Comparison of ENCODE assay signal across 8 cellular contexts in the genomic region with DNA sequence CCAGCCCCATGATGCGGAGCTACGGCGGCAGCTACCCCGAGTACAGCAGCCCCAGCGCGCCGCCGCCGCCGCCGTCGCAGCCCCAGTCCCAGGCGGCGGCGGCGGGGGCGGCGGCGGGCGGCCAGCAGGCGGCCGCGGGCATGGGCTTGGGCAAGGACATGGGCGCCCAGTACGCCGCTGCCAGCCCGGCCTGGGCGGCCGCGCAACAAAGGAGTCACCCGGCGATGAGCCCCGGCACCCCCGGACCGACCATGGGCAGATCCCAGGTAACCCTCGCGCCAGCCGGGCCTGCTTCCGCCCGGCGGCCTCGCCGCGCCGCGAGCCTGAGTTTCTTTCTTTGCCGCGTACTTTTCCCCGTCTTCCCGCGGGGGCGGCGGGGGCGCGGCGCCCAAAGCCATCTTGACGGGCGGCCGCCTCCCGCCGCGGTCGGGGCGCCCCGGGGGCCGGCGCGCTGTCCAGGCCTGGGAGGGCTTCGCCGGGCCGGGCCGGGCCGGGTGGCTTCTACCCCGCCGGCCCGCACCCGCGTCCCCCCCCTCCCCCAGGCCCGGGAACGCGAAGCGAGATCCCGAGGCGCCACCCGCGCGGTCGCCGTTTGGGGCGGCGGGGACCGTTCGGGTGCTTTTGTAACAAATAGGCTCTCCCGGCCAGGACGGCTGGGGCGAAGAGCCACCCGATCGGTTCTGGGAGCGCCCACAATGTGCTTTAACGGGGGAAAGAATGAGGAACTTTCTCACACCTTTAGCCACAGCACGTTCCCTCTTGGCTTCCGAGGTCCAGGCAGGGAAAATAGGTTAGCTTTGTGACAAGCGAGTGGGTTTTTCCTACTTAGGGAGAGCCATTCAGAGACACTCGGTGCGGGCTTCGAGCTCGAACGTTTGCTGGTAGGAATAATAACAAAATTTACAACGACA. TPM values are rescaled to one million over a fixed set of nuclear protein-coding genes. Genes with fewer than 3 reads are reported as not detected.
A peak's percentile ranks its signal among the peaks of the same experiment; 100 is the strongest.
DNase-seq lines count a peak whose midpoint lies in the region; ATAC-seq lines count a peak whose summit lies in the region.

No MANE protein-coding gene starts in this region.

- H3K27ac Mint-ChIP-seq in naive thymus-derived CD8-positive, alpha-beta T cell = peak overlapping the region; percentile 87 to 94 (median 92)

- peak; percentile 13 to 16 for ATAC-seq in naive thymus-derived CD8-positive, alpha-beta T cell
- no peak for ATAC-seq in stimulated activated naive CD8-positive, alpha-beta T cell treated with anti-CD3 and anti-CD28 coated beads, Interleukin-15, Interleukin-2, amounts not matched to agents 100 U/mL and 50 U/mL, for 24 hours
- no peak for ATAC-seq in HG03280 (IDR thresholded peaks at IDR 0.05; ENCODE audit: unreplicated experiment)

- peaks cover 0 to 4% of the 10 kb centered on the region in 2 donors for H3K4me1 ChIP-seq in esophagus (ENCODE audit: control insufficient read depth in 2 of 2, insufficient read depth in 2 of 2, low read length in 1 of 2)

- no peaks in the 10 kb centered on the region for H3K9me3 ChIP-seq in esophagus (ENCODE audit: control insufficient read depth in 2 of 2, insufficient read depth in 1 of 2, low read depth in 1 of 2, low read length in 1 of 2)

- no peaks in the 10 kb centered on the region for H3K9me3 Mint-ChIP-seq in naive thymus-derived CD8-positive, alpha-beta T cell

- H3K36me3 ChIP-seq in esophagus (ENCODE audit: control insufficient read depth in 2 of 2, insufficient read depth in 2 of 2, low read length in 1 of 2) = no peaks in the 10 kb centered on the region

- H3K27ac ChIP-seq in esophagus (ENCODE audit: low read depth in 2 of 2, low read length in 1 of 2) = peak overlapping the region; percentile 98 to 99

- DNase-seq in activated T-cell treated with anti-CD3 and anti-CD28 coated beads for 1 hour (ENCODE audit: low read depth) = peak; percentile 35
- no peak for DNase-seq in activated T-cell treated with anti-CD3 and anti-CD28 coated beads, Interleukin-2, amount 50 U/mL, for 1 hour
- peak; percentile 60 for DNase-seq in NCI-H2171 treated with DMSO at 0.1 percent for 48 hours (lab: John Stamatoyannopoulos, UW)
- peak; percentile 38 for DNase-seq in activated T-cell treated with anti-CD3 and anti-CD28 coated beads for 24 hours (ENCODE audit: low read depth)
- peak; percentile 23 to 70 (median 46) for DNase-seq in naive thymus-derived CD8-positive, alpha-beta T cell
- peak; percentile 68 for DNase-seq in stimulated activated naive CD8-positive, alpha-beta T cell treated with anti-CD3 and anti-CD28 coated beads, Interleukin-15, Interleukin-2, amounts not matched to agents 100 U/mL and 50 U/mL, for 24 hours

- H3K4me3 Mint-ChIP-seq in naive thymus-derived CD8-positive, alpha-beta T cell = peak overlapping the region; percentile 83 to 96 (median 89)

- H3K36me3 Mint-ChIP-seq in naive thymus-derived CD8-positive, alpha-beta T cell = no peaks in the 10 kb centered on the region

- 0 to 1% methylated on average over 69 to 109 of the region's 109 CpGs for WGBS in esophagus, 2 donors

- no peaks in the 10 kb centered on the region for H3K27me3 ChIP-seq in esophagus (ENCODE audit: control insufficient read depth in 1 of 2, insufficient read depth in 2 of 2, low read length in 2 of 2)

- H3K27me3 Mint-ChIP-seq in naive thymus-derived CD8-positive, alpha-beta T cell = no peaks in the 10 kb centered on the region

- POLR2A ChIA-PET in naive thymus-derived CD8-positive, alpha-beta T cell (lab: Charles Lee) = interaction anchor here (0.8 to 5.5 kb wide), 14 partner anchors 8 to 384 kb away, joined by 3 to 109 read pairs (median 8); no protein-coding TSS in a partner anchor

- H3K4me1 Mint-ChIP-seq in naive thymus-derived CD8-positive, alpha-beta T cell = peaks cover 19 to 57% (median 42%) of the 10 kb centered on the region in 4 donors

- H3K4me3 ChIP-seq in esophagus (ENCODE audit: low read depth in 1 of 2, low read length in 2 of 2) = peak overlapping the region; percentile 95 to 97

RNA-seq across cellular contexts. Expression of gene ARID1B, which starts 2.3 kb away (rescaled TPM):
- 10 to 100 TPM; 15.9 to 16.1 TPM for polyA plus RNA-seq in esophagus
- total RNA-seq in naive thymus-derived CD8-positive, alpha-beta T cell = 100 to 1,000 TPM; 119 to 122 TPM
- polyA plus RNA-seq in naive thymus-derived CD8-positive, alpha-beta T cell = 10 to 100 TPM in 2 of 3 donors, 1 to 10 TPM in 1; 9.0 to 18.6 (median 11.2) TPM

Comparison
In these comparisons a context has a peak if more than half of its experiments do, and no peak if none do; other contexts are left out.
1. ATAC-seq: peak in naive thymus-derived CD8-positive, alpha-beta T cell (2 of 2); none in stimulated activated naive CD8-positive, alpha-beta T cell treated with anti-CD3 and anti-CD28 coated beads, Interleukin-15, Interleukin-2, amounts not matched to agents 100 U/mL and 50 U/mL, for 24 hours (single experiment) and HG03280 (single experiment).